Comparison of ENCODE assay signal across 1 cellular context in the genomic region with DNA sequence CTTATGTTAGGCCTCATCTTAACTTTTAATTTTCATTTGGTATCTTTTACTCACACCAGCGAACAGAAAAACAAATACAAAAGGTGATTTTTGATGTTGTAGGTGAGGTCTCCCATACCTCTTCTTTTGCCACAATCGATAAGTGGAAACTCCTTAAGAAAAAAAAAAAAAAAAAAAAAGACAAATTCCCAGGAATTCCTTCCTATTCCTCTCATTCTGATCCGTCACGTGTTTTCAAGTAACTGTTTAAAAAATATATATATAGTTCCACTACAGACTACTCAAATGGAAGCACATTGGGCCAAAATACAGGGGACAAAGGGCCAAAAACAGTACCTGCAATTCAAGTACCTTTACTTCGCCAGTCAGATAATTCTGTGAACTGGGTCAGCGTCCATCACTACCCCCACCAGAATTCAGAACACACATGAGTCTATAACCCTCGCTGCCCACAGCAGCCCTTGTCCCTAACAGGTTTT.
TF ChIP-seq lines count a peak whose summit lies in the region.

No MANE protein-coding gene starts in this region.

TF ChIP-seq in K562, 482 proteins besides CTCF, POLR2A, EP300 and RAD21 (continued from another document):
- TF ChIP-seq RHOXF2B (CRISPR knock-in tag; conservative IDR thresholded peaks at IDR 0.05) (0 out of 2 replicates have a peak, but pooled peaks have one; percentile 13), CCAR2 (IDR thresholded peaks at IDR 0.05; ENCODE audit: low read depth, low read length) (no peak), ZKSCAN3 (CRISPR knock-in tag; IDR thresholded peaks at IDR 0.05) (no peak), TAF7 (tag; IDR thresholded peaks at IDR 0.05) (0 out of 2 replicates have a peak, but pooled peaks have one; percentile 43), ZNF354B (CRISPR knock-in tag; IDR thresholded peaks at IDR 0.05) (no peak), ZNF274 (IDR thresholded peaks at IDR 0.05; ENCODE audit: borderline replicate concordance, low read depth, low read length) (no peak), ZNF143 (CRISPR knock-in tag; IDR thresholded peaks at IDR 0.05) (no peak), REST (CRISPR knock-in tag; IDR thresholded peaks at IDR 0.05; ENCODE audit: low read depth) (no peak), POLR2H (tag; IDR thresholded peaks at IDR 0.05; ENCODE audit: low read depth) (peak; percentile 42; the same call in 1 of the 2 replicates), ZNF696 (CRISPR knock-in tag; conservative IDR thresholded peaks at IDR 0.05) (no peak), POLR2G (IDR thresholded peaks at IDR 0.05; ENCODE audit: low read depth, low read length) (no peak), PTTG1 (tag; IDR thresholded peaks at IDR 0.05; ENCODE audit: low read depth) (no peak)
- TF ChIP-seq, protein P1, sequence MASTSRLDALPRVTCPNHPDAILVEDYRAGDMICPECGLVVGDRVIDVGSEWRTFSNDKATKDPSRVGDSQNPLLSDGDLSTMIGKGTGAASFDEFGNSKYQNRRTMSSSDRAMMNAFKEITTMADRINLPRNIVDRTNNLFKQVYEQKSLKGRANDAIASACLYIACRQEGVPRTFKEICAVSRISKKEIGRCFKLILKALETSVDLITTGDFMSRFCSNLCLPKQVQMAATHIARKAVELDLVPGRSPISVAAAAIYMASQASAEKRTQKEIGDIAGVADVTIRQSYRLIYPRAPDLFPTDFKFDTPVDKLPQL (IDR thresholded peaks at IDR 0.05; ENCODE audit: extremely low read depth, insufficient read length): no peak
